Comparison of ENCODE assay signal across 9 cellular contexts in the genomic region with DNA sequence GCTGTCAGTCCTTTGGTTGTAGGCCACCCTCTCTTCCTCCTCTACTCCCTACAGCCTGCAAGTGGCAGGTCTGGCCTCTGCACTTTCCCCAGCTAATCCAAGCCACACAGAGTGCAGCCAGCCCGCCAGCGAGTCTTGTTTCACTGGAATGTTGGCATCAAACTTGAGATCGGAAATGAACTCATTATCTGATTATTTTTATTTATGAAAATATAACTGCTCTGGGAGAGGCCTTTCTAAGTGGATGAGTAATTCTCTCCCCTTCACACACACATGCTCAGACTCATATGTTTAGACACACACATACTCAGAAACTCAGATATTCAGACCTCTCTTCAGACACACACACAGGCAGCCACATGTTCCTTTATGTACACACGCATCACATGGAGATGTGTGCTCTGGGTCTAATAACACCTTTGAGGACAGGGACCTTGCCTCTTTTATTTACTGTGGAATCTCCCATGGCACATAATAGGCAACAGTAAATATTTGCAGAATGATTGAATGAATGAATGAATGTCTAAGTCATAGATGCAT.
DNase-seq lines count a peak whose midpoint lies in the region; ATAC-seq and TF ChIP-seq lines count a peak whose summit lies in the region.
"Had no signal": no experiment of that assay in that cellular context is flagged by ENCODE, and none has a peak within 500 bp of the region (broad histone marks: within the 10 kb centered on the region; RNA-seq: fewer than 3 reads in every experiment).

No MANE protein-coding gene starts in this region.

- no peaks in the 10 kb centered on the region for H3K9me3 Mint-ChIP-seq in activated naive CD4-positive, alpha-beta T cell treated with anti-CD3 and anti-CD28 coated beads, Interleukin-2, amount 10 ng/mL, durations not matched to agents 7 days and 5 days

- no peaks in the 10 kb centered on the region for H4K20me1 ChIP-seq in HCT116 (ENCODE audit: insufficient read depth)

- POLR2A ChIA-PET in HCT116 (lab: Charles Lee) = no interaction called here

- H3K27ac ChIP-seq in HCT116 (ENCODE audit: low read depth, low read length) (no peak overlapping the region), stomach (peak overlapping the region; percentile 34 to 87 (median 82))

- no peak overlapping the region for H3K27ac Mint-ChIP-seq in activated naive CD4-positive, alpha-beta T cell treated with anti-CD3 and anti-CD28 coated beads, Interleukin-2, amount 10 ng/mL, durations not matched to agents 7 days and 5 days

- peak; percentile 34 for TF ChIP-seq EP300 in stomach (IDR thresholded peaks at IDR 0.05)

- H3K4me2 ChIP-seq in HCT116 (ENCODE audit: low read length) = peak overlapping the region; percentile 7; the same call in 1 of the 2 replicates

- H3K27me3 ChIP-seq in HCT116 (ENCODE audit: insufficient read depth, low read length) (no peaks in the 10 kb centered on the region), stomach (no peaks in the 10 kb centered on the region)

- ATAC-seq in HCT116 = no peak

- 8 to 21% (median 18%) methylated on average over 4 of the region's 4 CpGs for WGBS in stomach, 5 donors

- TF ChIP-seq CTCF in HCT116 (IDR thresholded peaks at IDR 0.05 in 2 of 3, conservative IDR thresholded peaks at IDR 0.05 in 1 of 3; ENCODE audit: borderline replicate concordance in 1 of 3, insufficient read depth in 1 of 3, low read depth in 2 of 3, low read length in 2 of 3) = no peak
- no peak for TF ChIP-seq CTCF in stomach (IDR thresholded peaks at IDR 0.05)

- no peak for TF ChIP-seq POLR2A in HCT116 (IDR thresholded peaks at IDR 0.05; ENCODE audit: borderline replicate concordance, extremely low read depth, insufficient read depth, insufficient read length)
- TF ChIP-seq POLR2A in stomach (IDR thresholded peaks at IDR 0.05) = no peak

- H3K79me2 ChIP-seq in HCT116 (ENCODE audit: insufficient read depth, low read length) = no peaks in the 10 kb centered on the region

- H3K9me2 ChIP-seq in HCT116 (ENCODE audit: insufficient read depth) = no peaks in the 10 kb centered on the region

- H3K4me1 ChIP-seq in HCT116 (ENCODE audit: control insufficient read depth in 1 of 2, insufficient read depth in 2 of 2, low read length in 2 of 2) = peaks cover 0 to 18% of the 10 kb centered on the region in 2 experiments; a peak in 1 of 4 replicates
- H3K4me1 ChIP-seq in stomach = peaks cover 22 to 54% (median 36%) of the 10 kb centered on the region in 4 donors

- intact Hi-C loops in HCT116 (cut with micrococcal nuclease) (no loop called here), stomach (cut with DNase I; ENCODE audit: low total_unique reads) (no loop called here)

- BruUV-seq in HCT116 (replicated peaks; lab: Mats Ljungman, UMichigan) = no TSS peak

- TF ChIP-seq RAD21 in HCT116 (IDR thresholded peaks at IDR 0.05; ENCODE audit: low read depth) = no peak

- CTCF ChIA-PET in HCT116 (lab: Charles Lee) = no interaction called here
- CTCF ChIA-PET in activated naive CD4-positive, alpha-beta T cell treated with anti-CD3 and anti-CD28 coated beads, Interleukin-2, amount 10 ng/mL, durations not matched to agents 7 days and 5 days (lab: Charles Lee) = no interaction called here

- H3K27me3 Mint-ChIP-seq in activated naive CD4-positive, alpha-beta T cell treated with anti-CD3 and anti-CD28 coated beads, Interleukin-2, amount 10 ng/mL, durations not matched to agents 7 days and 5 days = peaks cover 18% of the 10 kb centered on the region

- H3K36me3 ChIP-seq in HCT116 (ENCODE audit: control insufficient read depth in 1 of 2, insufficient read depth in 2 of 2, low read length in 2 of 2) (no peaks in the 10 kb centered on the region), stomach (no peaks in the 10 kb centered on the region)

- H3K36me3 Mint-ChIP-seq in activated naive CD4-positive, alpha-beta T cell treated with anti-CD3 and anti-CD28 coated beads, Interleukin-2, amount 10 ng/mL, durations not matched to agents 7 days and 5 days = no peaks in the 10 kb centered on the region

- DNase-seq in HCT116 (ENCODE audit: low read depth, low spot score) = no peak
- peak; percentile 95 for DNase-seq in astrocyte of the hippocampus (ENCODE audit: low read depth, low spot score)
- peak; percentile 91 for DNase-seq in hepatic stellate cell (ENCODE audit: low spot score)
- DNase-seq in stomach = peak; percentile 64
- DNase-seq in activated naive CD4-positive, alpha-beta T cell treated with anti-CD3 and anti-CD28 coated beads, Interleukin-2, amount 10 ng/mL, durations not matched to agents 7 days and 5 days = no peak
- DNase-seq in effector CD4-positive, alpha-beta T cell = no peak
- no peak for DNase-seq in GM19240 (ENCODE audit: insufficient read length, low spot score)
- DNase-seq in NCI-H2107 treated with DMSO at 0.1 percent for 48 hours (lab: John Stamatoyannopoulos, UW; ENCODE audit: unreplicated experiment) = no peak
- DNase-seq: activated T-cell treated with anti-CD3 and anti-CD28 coated beads, Interleukin-2, amount 50 U/mL, for 1 hour had no signal

- H3K4me3 ChIP-seq in HCT116 (replicated peaks in 1 of 2; ENCODE audit: low read depth in 1 of 2, low read length in 2 of 2) (no peak overlapping the region), stomach (no peak overlapping the region)

- no peak overlapping the region for H3K9ac ChIP-seq in HCT116 (ENCODE audit: low read length)

- no peak overlapping the region for H3K4me3 Mint-ChIP-seq in activated naive CD4-positive, alpha-beta T cell treated with anti-CD3 and anti-CD28 coated beads, Interleukin-2, amount 10 ng/mL, durations not matched to agents 7 days and 5 days

- H3K9me3 ChIP-seq in HCT116 (ENCODE audit: control insufficient read depth in 1 of 2, insufficient read depth in 1 of 2, low read depth in 1 of 2, low read length in 2 of 2) = no peaks in the 10 kb centered on the region
- no peaks in the 10 kb centered on the region for H3K9me3 ChIP-seq in stomach

- RAD21 ChIA-PET in HCT116 (lab: Charles Lee; ENCODE audit: low non-redundant PET in 1 of 2, low total read pairs in 2 of 2, uncharacterized antibody in 2 of 2, unreplicated experiment in 2 of 2) = no interaction called here

- H2AFZ ChIP-seq in HCT116 (ENCODE audit: low read depth, low read length, poor library complexity, severe bottlenecking) = no peak overlapping the region

- peaks cover 4% of the 10 kb centered on the region for H3K4me1 Mint-ChIP-seq in activated naive CD4-positive, alpha-beta T cell treated with anti-CD3 and anti-CD28 coated beads, Interleukin-2, amount 10 ng/mL, durations not matched to agents 7 days and 5 days

TF ChIP-seq in HCT116, 20 proteins besides CTCF, POLR2A, EP300 and RAD21:
- TF ChIP-seq JUND (IDR thresholded peaks at IDR 0.05) (peak; percentile 21; the same call in 1 of the 2 replicates), EZH2 (IDR thresholded peaks at IDR 0.05) (no peak), FOSL1 (IDR thresholded peaks at IDR 0.05; ENCODE audit: low read depth) (peak; percentile 39; the same call in 1 of the 2 replicates), SIN3A (IDR thresholded peaks at IDR 0.05; ENCODE audit: low read depth) (no peak)
- TF ChIP-seq, protein P1, sequence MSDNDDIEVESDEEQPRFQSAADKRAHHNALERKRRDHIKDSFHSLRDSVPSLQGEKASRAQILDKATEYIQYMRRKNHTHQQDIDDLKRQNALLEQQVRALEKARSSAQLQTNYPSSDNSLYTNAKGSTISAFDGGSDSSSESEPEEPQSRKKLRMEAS (IDR thresholded peaks at IDR 0.05) = peak; percentile 49

Comparison
In these comparisons a context has a peak if more than half of its experiments do, and no peak if none do; other contexts are left out.
1. DNase-seq: peak in astrocyte of the hippocampus (single experiment), hepatic stellate cell (single experiment) and stomach (single experiment); none in HCT116 (single experiment), activated naive CD4-positive, alpha-beta T cell treated with anti-CD3 and anti-CD28 coated beads, Interleukin-2, amount 10 ng/mL, durations not matched to agents 7 days and 5 days (single experiment), effector CD4-positive, alpha-beta T cell (single experiment), GM19240 (single experiment) and NCI-H2107 treated with DMSO at 0.1 percent for 48 hours (single experiment).